ENCODE assay signal across 1 cellular context in the genomic region with DNA sequence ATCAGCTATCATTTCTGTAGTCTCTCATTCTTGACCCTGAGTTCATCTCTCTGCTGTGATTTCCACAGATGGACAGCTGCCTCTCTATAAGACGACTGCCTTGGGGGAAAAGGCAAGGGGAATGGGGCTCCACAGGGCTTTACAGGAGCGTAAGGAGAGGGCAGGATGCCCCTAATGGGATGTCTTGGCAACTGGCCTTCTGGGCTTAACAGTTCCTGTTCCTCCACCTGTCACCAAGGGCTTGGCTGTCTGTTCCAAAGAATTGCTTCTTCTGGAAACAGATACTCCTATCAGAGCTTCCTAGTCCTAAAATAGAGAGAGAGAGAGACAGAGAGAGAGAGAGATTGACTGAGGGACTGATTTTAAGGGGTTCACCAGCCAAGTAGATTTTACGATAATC.
TF ChIP-seq lines count a peak whose summit lies in the region.

No MANE protein-coding gene starts in this region.

TF ChIP-seq in GM23338, 12 proteins besides CTCF, POLR2A, EP300 and RAD21 (continued from another document):
- TF ChIP-seq, protein P1, sequence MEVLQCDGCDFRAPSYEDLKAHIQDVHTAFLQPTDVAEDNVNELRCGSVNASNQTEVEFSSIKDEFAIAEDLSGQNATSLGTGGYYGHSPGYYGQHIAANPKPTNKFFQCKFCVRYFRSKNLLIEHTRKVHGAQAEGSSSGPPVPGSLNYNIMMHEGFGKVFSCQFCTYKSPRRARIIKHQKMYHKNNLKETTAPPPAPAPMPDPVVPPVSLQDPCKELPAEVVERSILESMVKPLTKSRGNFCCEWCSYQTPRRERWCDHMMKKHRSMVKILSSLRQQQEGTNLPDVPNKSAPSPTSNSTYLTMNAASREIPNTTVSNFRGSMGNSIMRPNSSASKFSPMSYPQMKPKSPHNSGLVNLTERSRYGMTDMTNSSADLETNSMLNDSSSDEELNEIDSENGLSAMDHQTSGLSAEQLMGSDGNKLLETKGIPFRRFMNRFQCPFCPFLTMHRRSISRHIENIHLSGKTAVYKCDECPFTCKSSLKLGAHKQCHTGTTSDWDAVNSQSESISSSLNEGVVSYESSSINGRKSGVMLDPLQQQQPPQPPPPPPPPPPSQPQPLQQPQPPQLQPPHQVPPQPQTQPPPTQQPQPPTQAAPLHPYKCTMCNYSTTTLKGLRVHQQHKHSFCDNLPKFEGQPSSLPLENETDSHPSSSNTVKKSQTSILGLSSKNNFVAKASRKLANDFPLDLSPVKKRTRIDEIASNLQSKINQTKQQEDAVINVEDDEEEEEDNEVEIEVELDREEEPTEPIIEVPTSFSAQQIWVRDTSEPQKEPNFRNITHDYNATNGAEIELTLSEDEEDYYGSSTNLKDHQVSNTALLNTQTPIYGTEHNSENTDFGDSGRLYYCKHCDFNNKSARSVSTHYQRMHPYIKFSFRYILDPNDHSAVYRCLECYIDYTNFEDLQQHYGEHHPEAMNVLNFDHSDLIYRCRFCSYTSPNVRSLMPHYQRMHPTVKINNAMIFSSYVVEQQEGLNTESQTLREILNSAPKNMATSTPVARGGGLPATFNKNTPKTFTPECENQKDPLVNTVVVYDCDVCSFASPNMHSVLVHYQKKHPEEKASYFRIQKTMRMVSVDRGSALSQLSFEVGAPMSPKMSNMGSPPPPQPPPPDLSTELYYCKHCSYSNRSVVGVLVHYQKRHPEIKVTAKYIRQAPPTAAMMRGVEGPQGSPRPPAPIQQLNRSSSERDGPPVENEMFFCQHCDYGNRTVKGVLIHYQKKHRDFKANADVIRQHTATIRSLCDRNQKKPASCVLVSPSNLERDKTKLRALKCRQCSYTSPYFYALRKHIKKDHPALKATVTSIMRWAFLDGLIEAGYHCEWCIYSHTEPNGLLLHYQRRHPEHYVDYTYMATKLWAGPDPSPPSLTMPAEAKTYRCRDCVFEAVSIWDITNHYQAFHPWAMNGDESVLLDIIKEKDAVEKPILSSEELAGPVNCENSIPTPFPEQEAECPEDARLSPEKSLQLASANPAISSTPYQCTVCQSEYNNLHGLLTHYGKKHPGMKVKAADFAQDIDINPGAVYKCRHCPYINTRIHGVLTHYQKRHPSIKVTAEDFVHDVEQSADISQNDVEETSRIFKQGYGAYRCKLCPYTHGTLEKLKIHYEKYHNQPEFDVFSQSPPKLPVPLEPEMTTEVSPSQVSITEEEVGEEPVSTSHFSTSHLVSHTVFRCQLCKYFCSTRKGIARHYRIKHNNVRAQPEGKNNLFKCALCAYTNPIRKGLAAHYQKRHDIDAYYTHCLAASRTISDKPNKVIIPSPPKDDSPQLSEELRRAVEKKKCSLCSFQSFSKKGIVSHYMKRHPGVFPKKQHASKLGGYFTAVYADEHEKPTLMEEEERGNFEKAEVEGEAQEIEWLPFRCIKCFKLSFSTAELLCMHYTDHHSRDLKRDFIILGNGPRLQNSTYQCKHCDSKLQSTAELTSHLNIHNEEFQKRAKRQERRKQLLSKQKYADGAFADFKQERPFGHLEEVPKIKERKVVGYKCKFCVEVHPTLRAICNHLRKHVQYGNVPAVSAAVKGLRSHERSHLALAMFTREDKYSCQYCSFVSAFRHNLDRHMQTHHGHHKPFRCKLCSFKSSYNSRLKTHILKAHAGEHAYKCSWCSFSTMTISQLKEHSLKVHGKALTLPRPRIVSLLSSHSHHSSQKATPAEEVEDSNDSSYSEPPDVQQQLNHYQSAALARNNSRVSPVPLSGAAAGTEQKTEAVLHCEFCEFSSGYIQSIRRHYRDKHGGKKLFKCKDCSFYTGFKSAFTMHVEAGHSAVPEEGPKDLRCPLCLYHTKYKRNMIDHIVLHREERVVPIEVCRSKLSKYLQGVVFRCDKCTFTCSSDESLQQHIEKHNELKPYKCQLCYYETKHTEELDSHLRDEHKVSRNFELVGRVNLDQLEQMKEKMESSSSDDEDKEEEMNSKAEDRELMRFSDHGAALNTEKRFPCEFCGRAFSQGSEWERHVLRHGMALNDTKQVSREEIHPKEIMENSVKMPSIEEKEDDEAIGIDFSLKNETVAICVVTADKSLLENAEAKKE (CRISPR knock-in tag; IDR thresholded peaks at IDR 0.05), result no peak
- TF ChIP-seq, protein P2, sequence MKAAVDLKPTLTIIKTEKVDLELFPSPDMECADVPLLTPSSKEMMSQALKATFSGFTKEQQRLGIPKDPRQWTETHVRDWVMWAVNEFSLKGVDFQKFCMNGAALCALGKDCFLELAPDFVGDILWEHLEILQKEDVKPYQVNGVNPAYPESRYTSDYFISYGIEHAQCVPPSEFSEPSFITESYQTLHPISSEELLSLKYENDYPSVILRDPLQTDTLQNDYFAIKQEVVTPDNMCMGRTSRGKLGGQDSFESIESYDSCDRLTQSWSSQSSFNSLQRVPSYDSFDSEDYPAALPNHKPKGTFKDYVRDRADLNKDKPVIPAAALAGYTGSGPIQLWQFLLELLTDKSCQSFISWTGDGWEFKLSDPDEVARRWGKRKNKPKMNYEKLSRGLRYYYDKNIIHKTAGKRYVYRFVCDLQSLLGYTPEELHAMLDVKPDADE (IDR thresholded peaks at IDR 0.05), result no peak
- TF ChIP-seq CREB1 (CRISPR knock-in tag; IDR thresholded peaks at IDR 0.05; ENCODE audit: low read depth) (no peak), EZH2 (IDR thresholded peaks at IDR 0.05; ENCODE audit: low read depth, unreplicated experiment) (no peak), POLR2AphosphoS5 (IDR thresholded peaks at IDR 0.05; ENCODE audit: low read depth) (no peak)
